23 cellular contexts compared by ENCODE assay signal in the genomic region with DNA sequence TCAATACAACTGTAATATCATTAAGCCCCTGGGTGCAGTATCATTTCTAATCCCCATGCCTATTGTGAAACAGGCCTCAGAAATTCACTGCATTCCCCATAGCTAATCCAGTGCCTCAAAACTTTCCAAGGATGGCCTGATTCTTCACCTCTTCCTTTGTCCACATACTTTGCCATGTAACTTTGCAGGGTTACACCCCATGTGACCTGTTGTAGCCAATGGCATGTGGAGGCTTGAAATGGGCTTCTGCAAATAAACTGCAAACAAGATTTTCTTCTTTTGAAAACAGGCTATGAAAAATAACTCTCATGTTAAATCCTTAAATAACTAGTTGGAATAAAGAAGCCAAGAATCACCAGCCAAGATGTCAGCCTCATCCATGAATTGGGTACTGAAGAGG. TPM values are rescaled to one million over a fixed set of nuclear protein-coding genes. Genes with fewer than 3 reads are reported as not detected.
DNase-seq lines count a peak whose midpoint lies in the region; ATAC-seq, FAIRE-seq and TF ChIP-seq lines count a peak whose summit lies in the region.
"Had no signal": no experiment of that assay in that cellular context is flagged by ENCODE, and none has a peak within 500 bp of the region (broad histone marks: within the 10 kb centered on the region; RNA-seq: fewer than 3 reads in every experiment).

No MANE protein-coding gene starts in this region.

- FAIRE-seq in K562 (lab: Jason Lieb, UNC): no peak
- FAIRE-seq: D721Med, GM12892, GM18507, H54, HTR-8/SVneo had no signal

- dilution Hi-C loops in mammary epithelial cell (cut with HindIII; ENCODE audit: low sequenced_read_pairs): no loop called here

- BruUV-seq in OCI-LY7 (replicated peaks; lab: Mats Ljungman, UMichigan) (no TSS peak), K562 (replicated peaks; lab: Mats Ljungman, UMichigan) (no TSS peak), mammary epithelial cell (replicated peaks; lab: Mats Ljungman, UMichigan) (no TSS peak)

- no peaks in the 10 kb centered on the region for H3K4me1 ChIP-seq in GM23338 (ENCODE audit: insufficient read depth)
- H3K4me1 ChIP-seq in OCI-LY7 (ENCODE audit: insufficient read depth, low read length, poor library complexity, severe bottlenecking): no peaks in the 10 kb centered on the region
- no peaks in the 10 kb centered on the region for H3K4me1 ChIP-seq in K562 (replicated peaks in 1 of 2; ENCODE audit: control insufficient read depth in 2 of 2, insufficient read depth in 2 of 2, low read length in 2 of 2)
- peaks cover 4% of the 10 kb centered on the region for H3K4me1 ChIP-seq in neural progenitor cell
- no peaks in the 10 kb centered on the region for H3K4me1 ChIP-seq in CD8-positive, alpha-beta memory T cell (ENCODE audit: insufficient read depth, low read length)
- H3K4me1 ChIP-seq in mammary epithelial cell (ENCODE audit: insufficient read depth, low read length): no peaks in the 10 kb centered on the region
- H3K4me1 ChIP-seq: BE2C, Caco-2 had no signal

- H3K9me3 Mint-ChIP-seq in GM23338 (peaks cover 9% of the 10 kb centered on the region; the same call in 2 of the 3 replicates), neural progenitor cell (peaks cover 3% of the 10 kb centered on the region)
- no peaks in the 10 kb centered on the region for H3K9me3 Mint-ChIP-seq in CD8-positive, alpha-beta memory T cell
- H3K9me3 Mint-ChIP-seq: HFFc6, IgD-negative memory B cell had no signal

- no peaks in the 10 kb centered on the region for H3K79me2 ChIP-seq in GM23338 (replicated peaks; ENCODE audit: insufficient read depth)
- H3K79me2 ChIP-seq in OCI-LY7 (ENCODE audit: insufficient read depth, low read depth, low read length): no peaks in the 10 kb centered on the region
- no peaks in the 10 kb centered on the region for H3K79me2 ChIP-seq in K562 (ENCODE audit: control insufficient read depth, insufficient read depth, low read length)
- no peaks in the 10 kb centered on the region for H3K79me2 ChIP-seq in neural progenitor cell (ENCODE audit: low read depth)
- no peaks in the 10 kb centered on the region for H3K79me2 ChIP-seq in mammary epithelial cell (ENCODE audit: insufficient read depth, low read length)

- H3K4me3 Mint-ChIP-seq in GM23338 (no peak overlapping the region), neural progenitor cell (no peak overlapping the region)
- H3K4me3 Mint-ChIP-seq in CD8-positive, alpha-beta memory T cell: no peak overlapping the region
- H3K4me3 Mint-ChIP-seq: CD4-positive, CD25-positive, alpha-beta regulatory T cell; HFFc6; IgD-negative memory B cell had no signal

- ATAC-seq in GM23338 (no peak), K562 (no peak)

- no peak for TF ChIP-seq RAD21 in K562 (CRISPR knock-in tag; conservative IDR thresholded peaks at IDR 0.05 in 1 of 2, IDR thresholded peaks at IDR 0.05 in 1 of 2)

- H3K4me3 ChIP-seq in GM23338 (no peak overlapping the region), OCI-LY7 (ENCODE audit: low read depth, low read length, poor library complexity, severe bottlenecking) (no peak overlapping the region), K562 (no peak overlapping the region), neural progenitor cell (no peak overlapping the region), mammary epithelial cell (replicated peaks in 1 of 3; ENCODE audit: insufficient read depth in 1 of 3, low read depth in 2 of 3, low read length in 3 of 3) (no peak overlapping the region)
- H3K4me3 ChIP-seq in CD8-positive, alpha-beta memory T cell (ENCODE audit: low read length): no peak overlapping the region

- H3K9me3 ChIP-seq in OCI-LY7 (ENCODE audit: low read length): no peaks in the 10 kb centered on the region
- H3K9me3 ChIP-seq in K562 (replicated peaks; ENCODE audit: control insufficient read depth, insufficient read depth, low read depth, low read length): no peaks in the 10 kb centered on the region
- H3K9me3 ChIP-seq in neural progenitor cell (ENCODE audit: low read depth): no peaks in the 10 kb centered on the region
- H3K9me3 ChIP-seq in CD8-positive, alpha-beta memory T cell (ENCODE audit: low read length): no peaks in the 10 kb centered on the region
- H3K9me3 ChIP-seq in mammary epithelial cell (replicated peaks; ENCODE audit: insufficient read depth, low read length): no peaks in the 10 kb centered on the region
- H3K9me3 ChIP-seq: BE2C, Caco-2 had no signal

- intact Hi-C loops in OCI-LY7 (cut with micrococcal nuclease; ENCODE audit: unreplicated experiment): no loop called here
- intact Hi-C loops in K562 (cut with micrococcal nuclease): no loop called here
- intact Hi-C loops in mammary epithelial cell (cut with micrococcal nuclease): no loop called here

- POLR2A ChIA-PET in OCI-LY7 (lab: Charles Lee): no interaction called here
- POLR2A ChIA-PET in K562 (lab: Yijun Ruan, JAX): no interaction called here
- POLR2A ChIA-PET in CD8-positive, alpha-beta memory T cell (lab: Charles Lee): no interaction called here

- no peaks in the 10 kb centered on the region for H3F3A ChIP-seq in GM23338 (replicated peaks; ENCODE audit: low read depth)
- H3F3A ChIP-seq in neural progenitor cell (ENCODE audit: low read depth): no peaks in the 10 kb centered on the region

- H3K4me1 Mint-ChIP-seq in GM23338: no peaks in the 10 kb centered on the region
- H3K4me1 Mint-ChIP-seq in neural progenitor cell: peaks cover 16% of the 10 kb centered on the region
- no peaks in the 10 kb centered on the region for H3K4me1 Mint-ChIP-seq in CD8-positive, alpha-beta memory T cell
- H3K4me1 Mint-ChIP-seq: IgD-negative memory B cell had no signal

- H3K27ac Mint-ChIP-seq in GM23338 (no peak overlapping the region), neural progenitor cell (no peak overlapping the region)
- no peak overlapping the region for H3K27ac Mint-ChIP-seq in CD8-positive, alpha-beta memory T cell
- H3K27ac Mint-ChIP-seq: CD4-positive, CD25-positive, alpha-beta regulatory T cell; HFFc6; IgD-negative memory B cell had no signal

- DNase-seq in GM23338 (ENCODE audit: low spot score) (no peak), OCI-LY7 (ENCODE audit: low spot score) (no peak), K562 (ENCODE audit: extremely low read depth in 1 of 4, low spot score in 3 of 4) (peak in 2 of 4 experiments; percentile 13 to 53), neural progenitor cell (ENCODE audit: low spot score) (no peak), G401 (ENCODE audit: low spot score) (no peak), mammary epithelial cell (no peak)
- no peak for DNase-seq in activated CD4-positive, alpha-beta T cell treated with anti-CD3 and anti-CD28 coated beads, Interleukin-2, amount 50 U/mL, for 1 hour
- no peak for DNase-seq in CD8-positive, alpha-beta memory T cell
- DNase-seq: 8988T; BE2C; C1 segment of cervical spinal cord; Caco-2; CD4-positive, CD25-positive, alpha-beta regulatory T cell; GDM1; HCEC 1CT; HFFc6 had no signal

- in situ Hi-C loops in K562 (cut with MboI): no loop called here
- in situ Hi-C loops in G401 (cut with HindIII; ENCODE audit: low sequenced_read_pairs): no loop called here
- in situ Hi-C loops in mammary epithelial cell (cut with MboI; ENCODE audit: low sequenced_read_pairs in 2 of 2): no loop called here

- CTCF ChIA-PET in OCI-LY7 (lab: Charles Lee; ENCODE audit: unreplicated experiment) (no interaction called here), K562 (lab: Yijun Ruan, JAX; ENCODE audit: low intra/inter-chr PET ratio) (no interaction called here), mammary epithelial cell (lab: Charles Lee; ENCODE audit: low non-redundant PET) (no interaction called here)
- CTCF ChIA-PET in CD8-positive, alpha-beta memory T cell (lab: Charles Lee): no interaction called here

- H3K36me3 Mint-ChIP-seq in GM23338 (ENCODE audit: low read depth) (peaks cover 5% of the 10 kb centered on the region; the same call in 1 of the 3 replicates), neural progenitor cell (no peaks in the 10 kb centered on the region)
- H3K36me3 Mint-ChIP-seq in CD8-positive, alpha-beta memory T cell: peaks cover 0 to 11% (median 2%) of the 10 kb centered on the region in 3 donors
- H3K36me3 Mint-ChIP-seq: CD4-positive, CD25-positive, alpha-beta regulatory T cell; IgD-negative memory B cell had no signal

- no peak overlapping the region for H3K9ac ChIP-seq in K562 (ENCODE audit: insufficient read depth in 1 of 2, low read depth in 2 of 2, low read length in 2 of 2)
- no peak overlapping the region for H3K9ac ChIP-seq in neural progenitor cell
- no peak overlapping the region for H3K9ac ChIP-seq in mammary epithelial cell (ENCODE audit: insufficient read depth, low read length)
- H3K9ac ChIP-seq: KMS-11 had no signal

- TF ChIP-seq CTCF in GM23338 (conservative IDR thresholded peaks at IDR 0.05; ENCODE audit: low read depth in 2 of 2) (no peak), OCI-LY7 (conservative IDR thresholded peaks at IDR 0.05; ENCODE audit: low read length) (no peak), K562 (IDR thresholded peaks at IDR 0.05 in 2 of 3, conservative IDR thresholded peaks at IDR 0.05 in 1 of 3; ENCODE audit: insufficient read depth in 2 of 3, low read depth in 1 of 3, low read length in 3 of 3) (no peak), neural progenitor cell (IDR thresholded peaks at IDR 0.05) (no peak), mammary epithelial cell (conservative IDR thresholded peaks at IDR 0.05 in 1 of 2, IDR thresholded peaks at IDR 0.05 in 1 of 2; ENCODE audit: extremely low read depth in 1 of 2, insufficient read depth in 1 of 2, low read depth in 1 of 2, low read length in 2 of 2) (no peak)

- no peak overlapping the region for H3K27ac ChIP-seq in GM23338 (ENCODE audit: low read depth)
- no peak overlapping the region for H3K27ac ChIP-seq in OCI-LY7 (ENCODE audit: low read depth, low read length, poor library complexity, severe bottlenecking)
- no peak overlapping the region for H3K27ac ChIP-seq in K562 (ENCODE audit: extremely low read depth, low read depth, low read length)
- H3K27ac ChIP-seq in neural progenitor cell: no peak overlapping the region
- H3K27ac ChIP-seq in CD8-positive, alpha-beta memory T cell (ENCODE audit: low read depth, low read length): no peak overlapping the region
- no peak overlapping the region for H3K27ac ChIP-seq in mammary epithelial cell (ENCODE audit: insufficient read depth, low read depth, low read length)
- H3K27ac ChIP-seq: KMS-11 had no signal

- no peak for TF ChIP-seq POLR2A in K562 (conservative IDR thresholded peaks at IDR 0.05)

- no peaks in the 10 kb centered on the region for H3K9me1 ChIP-seq in K562 (ENCODE audit: control insufficient read depth, insufficient read depth, low read length)

- no peaks in the 10 kb centered on the region for H3K27me3 ChIP-seq in GM23338 (ENCODE audit: insufficient read depth)
- no peaks in the 10 kb centered on the region for H3K27me3 ChIP-seq in K562 (ENCODE audit: control insufficient read depth in 2 of 2, insufficient read depth in 2 of 2, low read length in 2 of 2)
- no peaks in the 10 kb centered on the region for H3K27me3 ChIP-seq in neural progenitor cell
- H3K27me3 ChIP-seq in CD8-positive, alpha-beta memory T cell (ENCODE audit: insufficient read depth, low read length, poor library complexity, severe bottlenecking): no peaks in the 10 kb centered on the region
- no peaks in the 10 kb centered on the region for H3K27me3 ChIP-seq in mammary epithelial cell (ENCODE audit: insufficient read depth, low read length)
- H3K27me3 ChIP-seq: BE2C had no signal

- H3K27me3 Mint-ChIP-seq in GM23338 (ENCODE audit: insufficient read depth, low read depth, poor library complexity): no peaks in the 10 kb centered on the region
- H3K27me3 Mint-ChIP-seq in neural progenitor cell (ENCODE audit: insufficient read depth, low read depth): peaks cover 2% of the 10 kb centered on the region
- peaks cover 0 to 1% of the 10 kb centered on the region in 2 donors for H3K27me3 Mint-ChIP-seq in CD8-positive, alpha-beta memory T cell
- H3K27me3 Mint-ChIP-seq: CD4-positive, CD25-positive, alpha-beta regulatory T cell; IgD-negative memory B cell had no signal

- H4K20me1 ChIP-seq in GM23338 (replicated peaks; ENCODE audit: insufficient read depth) (no peaks in the 10 kb centered on the region), OCI-LY7 (ENCODE audit: insufficient read depth, low read length) (no peaks in the 10 kb centered on the region), K562 (replicated peaks; ENCODE audit: control insufficient read depth, insufficient read depth, low read length) (no peaks in the 10 kb centered on the region), neural progenitor cell (ENCODE audit: low read depth) (no peaks in the 10 kb centered on the region), mammary epithelial cell (ENCODE audit: insufficient read depth, low read length) (no peaks in the 10 kb centered on the region)

- H3K4me2 ChIP-seq in GM23338 (no peak overlapping the region), OCI-LY7 (ENCODE audit: low read length) (no peak overlapping the region), K562 (ENCODE audit: insufficient read depth, low read length) (no peak overlapping the region), neural progenitor cell (no peak overlapping the region), mammary epithelial cell (ENCODE audit: insufficient read depth, low read depth, low read length) (no peak overlapping the region)
- H3K4me2 ChIP-seq: KMS-11 had no signal

- no peaks in the 10 kb centered on the region for H3K36me3 ChIP-seq in GM23338 (ENCODE audit: insufficient read depth)
- no peaks in the 10 kb centered on the region for H3K36me3 ChIP-seq in OCI-LY7 (ENCODE audit: insufficient read depth, low read length)
- no peaks in the 10 kb centered on the region for H3K36me3 ChIP-seq in K562 (ENCODE audit: control insufficient read depth, insufficient read depth, low read length)
- H3K36me3 ChIP-seq in neural progenitor cell: no peaks in the 10 kb centered on the region
- no peaks in the 10 kb centered on the region for H3K36me3 ChIP-seq in CD8-positive, alpha-beta memory T cell (ENCODE audit: insufficient read depth, low read length)
- H3K36me3 ChIP-seq in mammary epithelial cell (ENCODE audit: insufficient read depth, low read length): no peaks in the 10 kb centered on the region
- H3K36me3 ChIP-seq: BE2C had no signal

- H2AFZ ChIP-seq in GM23338 (peak overlapping the region; percentile 68; the same call in 1 of the 2 replicates), OCI-LY7 (ENCODE audit: low read length) (peak overlapping the region; percentile 57; the same call in 1 of the 2 replicates), K562 (ENCODE audit: low read depth, low read length) (peak overlapping the region; percentile 13), neural progenitor cell (replicated peaks) (peak overlapping the region; percentile 46), mammary epithelial cell (ENCODE audit: low read depth, low read length) (no peak overlapping the region)

- no peaks in the 10 kb centered on the region for H3K9me2 ChIP-seq in GM23338 (ENCODE audit: insufficient read depth)
- no peaks in the 10 kb centered on the region for H3K9me2 ChIP-seq in OCI-LY7 (ENCODE audit: insufficient read depth, low read length)

- TF ChIP-seq EP300 in K562 (IDR thresholded peaks at IDR 0.05; ENCODE audit: low read length): no peak

RNA-seq across cellular contexts. Expression of gene ABCA10, which starts 35.9 kb away (rescaled TPM):
- total RNA-seq in GM23338 (2014; rRNA removed; shearing (Covaris generic)): not detected in 2 replicates
- polyA plus RNA-seq in GM23338 (2016; fragmentation: Nextera tagmentation; extraction: Ambion mirVana): not detected in 2 replicates
- 0.13 TPM in 2 replicates for total RNA-seq in OCI-LY7 (2014; rRNA removed; shearing (Covaris generic))
- 0.24 TPM in 1 of 2 replicates, not detected in the other for total RNA-seq in OCI-LY7 (2022)
- total RNA-seq in K562 (2011; cell fraction: chromatin; rRNA removed; ENCODE audit: low replicate concordance): 0.16 TPM in 1 of 2 replicates, not detected in the other
- not detected in 2 replicates for total RNA-seq in K562 (2011; cell fraction: nucleolus; rRNA removed)
- not detected in 2 replicates for total RNA-seq in K562 (2011; cell fraction: nucleoplasm; rRNA removed)
- 0.12 and 0.45 TPM in 2 replicates for total RNA-seq in K562 (2014; rRNA removed)
- 0.15 TPM in 1 of 2 replicates, not detected in the other for total RNA-seq in K562 (2014; rRNA removed; fragmentation: Illumina TruSeq; extraction: Trizol)
- total RNA-seq in K562 (2015; rRNA removed; fragmentation: Illumina TruSeq; extraction: Trizol): not detected in 2 replicates
- 0.09 and 0.16 TPM in 2 replicates for total RNA-seq in K562 (2021)
- polyA plus RNA-seq in K562 (2011; rRNA removed): 0.03 and 0.04 TPM in 2 replicates
- 0.03 and 0.04 TPM in 2 replicates for polyA plus RNA-seq in K562 (2011; cell fraction: cytosol; rRNA removed)
- 0.08 TPM in 1 of 2 replicates, not detected in the other for polyA plus RNA-seq in K562 (2011; cell fraction: nucleus; rRNA removed)
- polyA plus RNA-seq in K562 (2012): 0.05 and 0.10 TPM in 2 replicates
- polyA plus RNA-seq in K562 (2014; fragmentation: Illumina TruSeq; extraction: Trizol): 0.15 TPM in 1 of 2 replicates, not detected in the other
- polyA plus RNA-seq in K562 (2014; fragmentation: Nextera tagmentation; extraction: Ambion mirVana): under 1 TPM; 0.13 to 0.17 TPM
- polyA plus RNA-seq in K562 (2014; rRNA removed): 0.36 TPM in 1 of 2 replicates, not detected in the other
- polyA minus RNA-seq in K562 (2011; rRNA and poly(A)+ RNA removed): not detected in 2 replicates
- not detected in 2 replicates for polyA minus RNA-seq in K562 (2011; cell fraction: cytosol; rRNA and poly(A)+ RNA removed)
- 0.11 TPM in 1 of 2 replicates, not detected in the other for polyA minus RNA-seq in K562 (2011; cell fraction: nucleus; rRNA and poly(A)+ RNA removed)
- 0.09 and 0.21 TPM in 2 replicates for total RNA-seq in neural progenitor cell (ENCODE audit: low replicate concordance)
- total RNA-seq in G401 (2014; rRNA removed; shearing (Covaris generic)): 0.10 and 0.31 TPM in 2 replicates
- under 1 TPM; 0.46 to 0.60 TPM for total RNA-seq in CD8-positive, alpha-beta memory T cell
- polyA plus RNA-seq in CD8-positive, alpha-beta memory T cell: not detected
- total RNA-seq in mammary epithelial cell: 1 to 10 TPM; 2.1 to 5.0 TPM
- polyA plus RNA-seq in mammary epithelial cell: 0.17 TPM
- not detected for polyA minus RNA-seq in mammary epithelial cell
- total RNA-seq: Caco-2 had no signal
- polyA plus RNA-seq: IgD-negative memory B cell had no signal

RNA-seq across cellular contexts. Expression of gene ABCA6, which starts 51.1 kb away (rescaled TPM):
- total RNA-seq in GM23338 (2014; rRNA removed; shearing (Covaris generic)): not detected in 2 replicates
- polyA plus RNA-seq in GM23338 (2016; fragmentation: Nextera tagmentation; extraction: Ambion mirVana) (not detected in 2 replicates), K562 (2011; rRNA removed) (0.15 and 0.17 TPM in 2 replicates), K562 (2014; fragmentation: Illumina TruSeq; extraction: Trizol) (0.06 and 0.12 TPM in 2 replicates), K562 (2014; fragmentation: Nextera tagmentation; extraction: Ambion mirVana) (under 1 TPM; 0.08 to 0.15 TPM), K562 (2014; rRNA removed) (0.05 and 0.13 TPM in 2 replicates), mammary epithelial cell (0.34 TPM)
- 23.1 and 26.5 TPM in 2 replicates for total RNA-seq in OCI-LY7 (2014; rRNA removed; shearing (Covaris generic))
- total RNA-seq in OCI-LY7 (2022) (5.2 and 7.3 TPM in 2 replicates), K562 (2014; rRNA removed) (0.12 and 0.23 TPM in 2 replicates), K562 (2014; rRNA removed; fragmentation: Illumina TruSeq; extraction: Trizol) (0.22 and 0.29 TPM in 2 replicates), K562 (2015; rRNA removed; fragmentation: Illumina TruSeq; extraction: Trizol) (0.11 and 0.34 TPM in 2 replicates), K562 (2021) (0.02 and 0.73 TPM in 2 replicates), neural progenitor cell (ENCODE audit: low replicate concordance) (not detected in 2 replicates), mammary epithelial cell (1 to 10 TPM; 1.0 to 5.0 TPM)
- 0.37 and 1.0 TPM in 2 replicates for total RNA-seq in K562 (2011; cell fraction: chromatin; rRNA removed; ENCODE audit: low replicate concordance)
- 0.17 and 0.39 TPM in 2 replicates for total RNA-seq in K562 (2011; cell fraction: nucleolus; rRNA removed)
- total RNA-seq in K562 (2011; cell fraction: nucleoplasm; rRNA removed): 0.31 and 0.59 TPM in 2 replicates
- 0.04 and 0.09 TPM in 2 replicates for polyA plus RNA-seq in K562 (2011; cell fraction: cytosol; rRNA removed)
- 0.13 and 0.25 TPM in 2 replicates for polyA plus RNA-seq in K562 (2011; cell fraction: nucleus; rRNA removed)
- 0.14 TPM in 2 replicates for polyA plus RNA-seq in K562 (2012)
- polyA minus RNA-seq in K562 (2011; rRNA and poly(A)+ RNA removed): 0.15 and 0.21 TPM in 2 replicates
- polyA minus RNA-seq in K562 (2011; cell fraction: cytosol; rRNA and poly(A)+ RNA removed): not detected in 2 replicates
- 0.13 and 0.44 TPM in 2 replicates for polyA minus RNA-seq in K562 (2011; cell fraction: nucleus; rRNA and poly(A)+ RNA removed)
- total RNA-seq in G401 (2014; rRNA removed; shearing (Covaris generic)): 0.03 and 0.37 TPM in 2 replicates
- under 1 TPM; 0.16 to 0.20 TPM for total RNA-seq in CD8-positive, alpha-beta memory T cell
- not detected for polyA plus RNA-seq in CD8-positive, alpha-beta memory T cell
- polyA minus RNA-seq in mammary epithelial cell: 0.57 TPM
- polyA plus RNA-seq: CD4-positive, CD25-positive, alpha-beta regulatory T cell had no signal
